In genomic region chr18:37065221-37065620, GRCh38 we compare ENCODE assay signal across 15 cellular contexts.
A peak's percentile ranks its signal among the peaks of the same experiment; 100 is the strongest.
DNase-seq lines count a peak whose midpoint lies in the region; ATAC-seq and TF ChIP-seq lines count a peak whose summit lies in the region.
"Had no signal": no experiment of that assay in that cellular context is flagged by ENCODE, and none has a peak within 500 bp of the region (broad histone marks: within the 10 kb centered on the region; RNA-seq: fewer than 3 reads in every experiment).

No MANE protein-coding gene starts in this region.

- H3K4me1 ChIP-seq in cardiac muscle cell (ENCODE audit: low read depth): peaks cover 3% of the 10 kb centered on the region
- H3K4me1 ChIP-seq: BE2C, HAP-1 had no signal

- DNase-seq in cardiac muscle cell (ENCODE audit: low read depth in 1 of 2, low spot score in 1 of 2) (no peak), Right ventricle myocardium inferior (ENCODE audit: missing footprints) (no peak), progenitor cell of endocrine pancreas (ENCODE audit: low spot score, unreplicated experiment) (no peak), RKO (ENCODE audit: low spot score) (no peak), NCI-H69 (lab: John Stamatoyannopoulos, UW) (no peak)
- no peak for DNase-seq in stimulated activated CD4-positive, alpha-beta T cell treated with anti-CD3 and anti-CD28 coated beads, Interleukin-4, amount 100 ng/mL, for 24 hours
- DNase-seq: ACHN; BE2C; C1 segment of cervical spinal cord; CD4-positive, CD25-positive, alpha-beta regulatory T cell; CD8-positive, alpha-beta memory T cell; COR-L47; GM23248 had no signal

- no peaks in the 10 kb centered on the region for H3K9me3 Mint-ChIP-seq in progenitor cell of endocrine pancreas (ENCODE audit: low read depth)

- H3K4me3 Mint-ChIP-seq in progenitor cell of endocrine pancreas (ENCODE audit: low read depth): no peak overlapping the region
- H3K4me3 Mint-ChIP-seq: CD4-positive, CD25-positive, alpha-beta regulatory T cell; CD8-positive, alpha-beta memory T cell had no signal

- TF ChIP-seq CTCF in cardiac muscle cell (IDR thresholded peaks at IDR 0.05; ENCODE audit: low read depth, low read length) (no peak), progenitor cell of endocrine pancreas (IDR thresholded peaks at IDR 0.05; ENCODE audit: unreplicated experiment) (no peak)

- H3K9me3 ChIP-seq in cardiac muscle cell (ENCODE audit: low read depth): no peaks in the 10 kb centered on the region
- H3K9me3 ChIP-seq: BE2C, HAP-1 had no signal

- H3K27ac ChIP-seq in cardiac muscle cell: peak overlapping the region; percentile 31
- H3K27ac ChIP-seq in cingulate gyrus (ENCODE audit: low read depth, low read length): peak overlapping the region; percentile 11
- H3K27ac ChIP-seq: GM23248 had no signal

- intact Hi-C loops in Right ventricle myocardium inferior (cut with DNase I): no loop called here

- H3K27ac Mint-ChIP-seq in progenitor cell of endocrine pancreas: peak overlapping the region; percentile 27
- H3K27ac Mint-ChIP-seq: CD4-positive, CD25-positive, alpha-beta regulatory T cell; CD8-positive, alpha-beta memory T cell had no signal

- H3K4me3 ChIP-seq in cardiac muscle cell: no peak overlapping the region
- H3K4me3 ChIP-seq: GM23248, HAP-1 had no signal

- no peaks in the 10 kb centered on the region for H3K27me3 ChIP-seq in cardiac muscle cell
- H3K27me3 ChIP-seq: BE2C had no signal

- no peak for ATAC-seq in Right ventricle myocardium inferior

- peaks cover 7% of the 10 kb centered on the region for H3K36me3 Mint-ChIP-seq in progenitor cell of endocrine pancreas (ENCODE audit: insufficient read depth)

- H3K36me3 ChIP-seq in cardiac muscle cell: no peaks in the 10 kb centered on the region
- H3K36me3 ChIP-seq: BE2C, HAP-1 had no signal

- peaks cover 20% of the 10 kb centered on the region for H3K4me1 Mint-ChIP-seq in progenitor cell of endocrine pancreas (ENCODE audit: low read depth)

- no peaks in the 10 kb centered on the region for H3K27me3 Mint-ChIP-seq in progenitor cell of endocrine pancreas
- H3K27me3 Mint-ChIP-seq: CD4-positive, CD25-positive, alpha-beta regulatory T cell; CD8-positive, alpha-beta memory T cell had no signal
